ENCODE assay signal across 20 cellular contexts in genomic region chr1:155169541-155169940, GRCh38. TPM values are rescaled to one million over a fixed set of nuclear protein-coding genes. Genes with fewer than 3 reads are reported as not detected.
DNase-seq lines count a peak whose midpoint lies in the region; ATAC-seq, FAIRE-seq and TF ChIP-seq lines count a peak whose summit lies in the region.
"Had no signal": no experiment of that assay in that cellular context is flagged by ENCODE, and none has a peak within 500 bp of the region (broad histone marks: within the 10 kb centered on the region; RNA-seq: fewer than 3 reads in every experiment).

No MANE protein-coding gene starts in this region.

- no peak for TF ChIP-seq CTCF in nephron (IDR thresholded peaks at IDR 0.05; ENCODE audit: unreplicated experiment in 3 of 3)

- H3K9me3 Mint-ChIP-seq in activated naive CD8-positive, alpha-beta T cell (ENCODE audit: low read depth): no peaks in the 10 kb centered on the region
- H3K9me3 Mint-ChIP-seq in activated naive CD8-positive, alpha-beta T cell treated with anti-CD3 and anti-CD28 coated beads for 36 hours: no peaks in the 10 kb centered on the region
- H3K9me3 Mint-ChIP-seq in activated naive CD8-positive, alpha-beta T cell treated with anti-CD3 and anti-CD28 coated beads, Interleukin-2, amount 50 U/mL, for 24 hours: no peaks in the 10 kb centered on the region
- H3K9me3 Mint-ChIP-seq in nephron: peaks cover 3% of the 10 kb centered on the region

- H3K27ac Mint-ChIP-seq in activated naive CD8-positive, alpha-beta T cell: no peak overlapping the region
- no peak overlapping the region for H3K27ac Mint-ChIP-seq in activated naive CD8-positive, alpha-beta T cell treated with anti-CD3 and anti-CD28 coated beads for 36 hours
- peak overlapping the region; percentile 5 for H3K27ac Mint-ChIP-seq in activated naive CD8-positive, alpha-beta T cell treated with anti-CD3 and anti-CD28 coated beads, Interleukin-2, amount 50 U/mL, for 24 hours
- no peak overlapping the region for H3K27ac Mint-ChIP-seq in nephron
- H3K27ac Mint-ChIP-seq: T-helper 17 cell had no signal

- no peak for ATAC-seq in activated naive CD8-positive, alpha-beta T cell treated with anti-CD3 and anti-CD28 coated beads, Interleukin-2, amount 50 U/mL, for 24 hours
- ATAC-seq in HG03025 (IDR thresholded peaks at IDR 0.05; ENCODE audit: low FRiP score, unreplicated experiment): no peak
- ATAC-seq: HCT116, T-helper 17 cell had no signal

- H3K4me1 Mint-ChIP-seq in activated naive CD8-positive, alpha-beta T cell (ENCODE audit: low read depth): peaks cover 42% of the 10 kb centered on the region
- H3K4me1 Mint-ChIP-seq in activated naive CD8-positive, alpha-beta T cell treated with anti-CD3 and anti-CD28 coated beads for 36 hours: peaks cover 32% of the 10 kb centered on the region
- H3K4me1 Mint-ChIP-seq in activated naive CD8-positive, alpha-beta T cell treated with anti-CD3 and anti-CD28 coated beads, Interleukin-2, amount 50 U/mL, for 24 hours: peaks cover 37% of the 10 kb centered on the region
- H3K4me1 Mint-ChIP-seq in nephron: peaks cover 36% of the 10 kb centered on the region

- no peaks in the 10 kb centered on the region for H3K27me3 Mint-ChIP-seq in activated naive CD8-positive, alpha-beta T cell
- H3K27me3 Mint-ChIP-seq in activated naive CD8-positive, alpha-beta T cell treated with anti-CD3 and anti-CD28 coated beads for 36 hours: peaks cover 4% of the 10 kb centered on the region
- peaks cover 2% of the 10 kb centered on the region for H3K27me3 Mint-ChIP-seq in activated naive CD8-positive, alpha-beta T cell treated with anti-CD3 and anti-CD28 coated beads, Interleukin-2, amount 50 U/mL, for 24 hours
- peaks cover 7% of the 10 kb centered on the region for H3K27me3 Mint-ChIP-seq in nephron (ENCODE audit: low read depth)
- H3K27me3 Mint-ChIP-seq: T-helper 17 cell had no signal

- H3K4me3 Mint-ChIP-seq in activated naive CD8-positive, alpha-beta T cell: peak overlapping the region; percentile 6
- no peak overlapping the region for H3K4me3 Mint-ChIP-seq in activated naive CD8-positive, alpha-beta T cell treated with anti-CD3 and anti-CD28 coated beads for 36 hours
- no peak overlapping the region for H3K4me3 Mint-ChIP-seq in activated naive CD8-positive, alpha-beta T cell treated with anti-CD3 and anti-CD28 coated beads, Interleukin-2, amount 50 U/mL, for 24 hours
- peak overlapping the region; percentile 60 to 69 (median 64) for H3K4me3 Mint-ChIP-seq in nephron
- H3K4me3 Mint-ChIP-seq: CD14-positive monocyte, T-helper 17 cell had no signal

- no peak for DNase-seq in activated naive CD8-positive, alpha-beta T cell treated with anti-CD3 and anti-CD28 coated beads for 36 hours
- DNase-seq in activated naive CD8-positive, alpha-beta T cell treated with anti-CD3 and anti-CD28 coated beads, Interleukin-2, amount 50 U/mL, for 24 hours: no peak
- DNase-seq in medulla oblongata (ENCODE audit: extremely low spot score) (no peak), GM12892 (ENCODE audit: insufficient read length) (no peak)
- DNase-seq: activated gamma-delta T cell treated with Interleukin-2 at 50 U/mL for 16 hours, amniotic stem cell, DMS153, kidney, NCI-H1092, NCI-H187 treated with DMSO at 0.1 percent for 48 hours, NCI-H526 treated with DMSO at 0.1 percent for 48 hours, nucleus accumbens, T-helper 17 cell had no signal

- TF ChIP-seq POLR2A in GM12892 (IDR thresholded peaks at IDR 0.05; ENCODE audit: low read depth, low read length): no peak

- no peak for FAIRE-seq in GM12892 (lab: Jason Lieb, UNC)
- FAIRE-seq: bronchial epithelial cell, kidney, urothelium cell line had no signal

- H3K36me3 Mint-ChIP-seq in activated naive CD8-positive, alpha-beta T cell: peaks cover 6% of the 10 kb centered on the region
- peaks cover 20% of the 10 kb centered on the region for H3K36me3 Mint-ChIP-seq in activated naive CD8-positive, alpha-beta T cell treated with anti-CD3 and anti-CD28 coated beads for 36 hours
- peaks cover 32% of the 10 kb centered on the region for H3K36me3 Mint-ChIP-seq in activated naive CD8-positive, alpha-beta T cell treated with anti-CD3 and anti-CD28 coated beads, Interleukin-2, amount 50 U/mL, for 24 hours (ENCODE audit: low read depth)
- peaks cover 15% of the 10 kb centered on the region for H3K36me3 Mint-ChIP-seq in nephron (ENCODE audit: low read depth)

RNA-seq across cellular contexts. Expression of gene KRTCAP2, which starts 3.6 kb away (rescaled TPM):
- 100 to 1,000 TPM; 135 to 145 TPM for total RNA-seq in activated naive CD8-positive, alpha-beta T cell treated with anti-CD3 and anti-CD28 coated beads for 36 hours
- polyA plus RNA-seq in GM12892 (2012; ENCODE audit: missing spikeins): 92.9 TPM

RNA-seq across cellular contexts. Expression of gene TRIM46, which starts 4.1 kb away (rescaled TPM):
- total RNA-seq in activated naive CD8-positive, alpha-beta T cell treated with anti-CD3 and anti-CD28 coated beads for 36 hours: 1 to 10 TPM; 4.6 to 4.9 TPM
- polyA plus RNA-seq in GM12892 (2012; ENCODE audit: missing spikeins): 1.1 TPM
- polyA plus RNA-seq: CD14-positive monocyte had no signal

RNA-seq across cellular contexts. Expression of gene DPM3, which starts 29.2 kb away (rescaled TPM):
- 10 to 100 TPM; 26.8 to 29.2 TPM for total RNA-seq in activated naive CD8-positive, alpha-beta T cell treated with anti-CD3 and anti-CD28 coated beads for 36 hours
- 19.6 TPM for polyA plus RNA-seq in GM12892 (2012; ENCODE audit: missing spikeins)

RNA-seq across cellular contexts. Expression of gene SLC50A1, which starts 33.9 kb away (rescaled TPM):
- total RNA-seq in activated naive CD8-positive, alpha-beta T cell treated with anti-CD3 and anti-CD28 coated beads for 36 hours: 10 to 100 TPM; 50.6 to 51.3 TPM
- polyA plus RNA-seq in GM12892 (2012; ENCODE audit: missing spikeins): 44.4 TPM

RNA-seq across cellular contexts. Expression of gene THBS3, which starts 38.2 kb away (rescaled TPM):
- 1 to 10 TPM; 7.4 to 9.3 TPM for total RNA-seq in activated naive CD8-positive, alpha-beta T cell treated with anti-CD3 and anti-CD28 coated beads for 36 hours
- polyA plus RNA-seq in GM12892 (2012; ENCODE audit: missing spikeins): 7.3 TPM

Comparison
In these comparisons a context has a peak if more than half of its experiments do, and no peak if none do; other contexts are left out.
1. H3K4me3 Mint-ChIP-seq: peak in activated naive CD8-positive, alpha-beta T cell (single experiment) and nephron (3 of 3); none in activated naive CD8-positive, alpha-beta T cell treated with anti-CD3 and anti-CD28 coated beads for 36 hours (single experiment) and activated naive CD8-positive, alpha-beta T cell treated with anti-CD3 and anti-CD28 coated beads, Interleukin-2, amount 50 U/mL, for 24 hours (single experiment).